Comparison of ENCODE assay signal across 18 cellular contexts in the genomic region with DNA sequence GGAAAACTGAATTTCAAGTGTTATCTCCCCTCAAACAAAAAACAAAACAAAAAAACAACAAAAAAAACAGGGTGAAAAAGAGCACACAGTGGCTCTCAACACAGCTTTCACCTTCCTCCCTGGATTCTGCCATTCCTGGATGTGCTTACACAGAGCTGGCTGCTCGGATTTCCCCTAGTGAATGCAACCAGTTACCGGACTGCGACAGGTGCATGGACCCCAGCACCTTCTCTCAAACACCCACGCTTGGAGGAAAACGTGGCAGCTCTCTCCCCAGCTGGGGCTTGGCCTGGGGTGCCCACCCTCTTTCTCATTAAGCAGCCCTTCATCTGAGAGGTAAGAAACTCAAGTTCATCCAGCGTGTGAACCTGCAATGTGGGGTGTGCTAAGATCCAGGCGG.
"Had no signal": no experiment of that assay in that cellular context is flagged by ENCODE, and none has a peak within 500 bp of the region (broad histone marks: within the 10 kb centered on the region; RNA-seq: fewer than 3 reads in every experiment).

No MANE protein-coding gene starts in this region.

- H3K9me3 Mint-ChIP-seq: central memory CD8-positive, alpha-beta T cell had no signal

- H3K27ac ChIP-seq: esophagus squamous epithelium, tibial nerve, upper lobe of right lung, vagina had no signal

- H3K4me3 Mint-ChIP-seq: central memory CD8-positive, alpha-beta T cell; naive B cell; nephron progenitor cell; stimulated activated memory B cell treated with anti-CD40 and anti-IgM and Interleukin-4, amounts not matched to agents 10 μg/mL and 1 μg/mL and 100 μg/mL, for 72 hours; stimulated activated naive CD8-positive, alpha-beta T cell treated with anti-CD3 and anti-CD28 coated beads, Interleukin-15, Interleukin-2, amounts not matched to agents 100 ng/mL and 50 ng/mL, for 24 hours had no signal

- H3K27me3 ChIP-seq: esophagus squamous epithelium, tibial nerve, upper lobe of right lung, vagina had no signal

- H3K27ac Mint-ChIP-seq: stimulated activated memory B cell treated with anti-CD40 and anti-IgM and Interleukin-4, amounts not matched to agents 10 μg/mL and 1 μg/mL and 100 μg/mL, for 72 hours; stimulated activated naive CD8-positive, alpha-beta T cell treated with anti-CD3 and anti-CD28 coated beads, Interleukin-15, Interleukin-2, amounts not matched to agents 100 ng/mL and 50 ng/mL, for 24 hours had no signal

- H3K4me1 Mint-ChIP-seq: central memory CD8-positive, alpha-beta T cell had no signal

- H3K4me3 ChIP-seq: esophagus squamous epithelium, lung, tibial nerve, upper lobe of right lung, vagina had no signal

- DNase-seq: esophagus squamous epithelium; foreskin fibroblast; hippocampal formation; kidney glomerular epithelial cell; midbrain; naive B cell; nephron progenitor cell; stimulated activated CD4-positive, alpha-beta T cell treated with anti-CD3 and anti-CD28 coated beads, Interleukin-15, amount 100 ng/mL, for 24 hours; stimulated activated CD4-positive, alpha-beta T cell treated with anti-CD3 and anti-CD28 coated beads, Interleukin-1b, Interleukin-23, amount 100 ng/mL, for 48 hours; stimulated activated CD4-positive, alpha-beta T cell treated with anti-CD3 and anti-CD28 coated beads, Interleukin-4, amount 100 ng/mL, for 24 hours; upper lobe of right lung had no signal

- H3K36me3 ChIP-seq: upper lobe of right lung had no signal

- H3K9me3 ChIP-seq: esophagus squamous epithelium, upper lobe of right lung, vagina had no signal

- ATAC-seq: left lobe of liver; stimulated activated memory B cell treated with anti-CD40 and anti-IgM and Interleukin-4, amounts not matched to agents 10 μg/mL and 1 μg/mL and 100 μg/mL, for 72 hours had no signal
